Comparison of ENCODE assay signal across 9 cellular contexts in the genomic region with DNA sequence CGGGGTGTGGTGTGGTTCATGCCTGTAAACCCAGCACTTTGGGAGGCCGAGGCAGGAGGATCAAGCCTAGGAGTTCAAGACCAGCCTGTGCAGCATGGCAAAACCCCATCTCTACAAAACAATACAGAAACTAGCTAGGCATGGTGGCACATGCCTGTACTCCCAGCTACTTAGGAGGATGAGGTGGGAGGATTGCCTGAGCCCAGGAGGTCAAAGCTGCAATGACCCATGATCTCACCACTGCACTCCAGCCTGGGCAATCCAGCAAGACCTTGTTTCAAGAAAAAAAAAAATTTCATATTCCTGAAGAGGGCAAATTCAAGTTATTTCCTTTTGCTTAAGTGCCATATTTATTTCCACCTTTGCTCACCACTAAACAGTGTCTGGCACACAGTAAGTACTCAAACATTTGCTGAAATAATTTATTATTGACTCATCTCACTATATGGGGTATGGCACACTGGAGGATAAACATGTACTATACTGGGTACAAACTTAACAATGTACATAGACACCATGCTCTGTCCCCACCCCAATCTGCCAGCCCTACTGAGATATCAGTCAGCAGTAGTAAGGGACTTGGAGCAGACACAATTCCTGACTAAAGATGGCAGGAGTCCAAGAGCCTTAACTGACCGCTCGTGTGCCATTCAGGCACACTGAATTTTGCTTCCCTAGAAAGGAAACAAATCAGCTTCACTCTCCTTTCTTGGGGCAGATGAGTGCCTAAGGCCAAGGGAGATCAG. TPM values are rescaled to one million over a fixed set of nuclear protein-coding genes. Genes with fewer than 3 reads are reported as not detected.
DNase-seq lines count a peak whose midpoint lies in the region; ATAC-seq and TF ChIP-seq lines count a peak whose summit lies in the region.
"Had no signal": no experiment of that assay in that cellular context is flagged by ENCODE, and none has a peak within 500 bp of the region (broad histone marks: within the 10 kb centered on the region; RNA-seq: fewer than 3 reads in every experiment).

No MANE protein-coding gene starts in this region.

- DNase-seq in GM23248 (peak; percentile 79), RWPE2 (ENCODE audit: low spot score) (no peak), foreskin fibroblast (peak; percentile 72 to 85), NCI-H1930 (lab: John Stamatoyannopoulos, UW) (no peak), NCI-H2227 treated with DMSO at 0.1 percent for 48 hours (lab: John Stamatoyannopoulos, UW) (no peak)
- no peak for DNase-seq in stimulated activated CD4-positive, alpha-beta T cell treated with anti-CD3 and anti-CD28 coated beads, Interleukin-12 subunit alpha, Interleukin-12 subunit beta, amount 100 ng/mL, for 4 hours
- DNase-seq: NCI-H2171 had no signal

- no peak overlapping the region for H2AFZ ChIP-seq in GM23248

- no peaks in the 10 kb centered on the region for H3K27me3 ChIP-seq in GM23248 (replicated peaks; ENCODE audit: insufficient read depth)
- H3K27me3 ChIP-seq in RWPE2 (ENCODE audit: insufficient read depth, poor library complexity, severe bottlenecking), result no peaks in the 10 kb centered on the region
- no peaks in the 10 kb centered on the region for H3K27me3 ChIP-seq in rectal smooth muscle tissue (ENCODE audit: control insufficient read depth, insufficient read depth, low read length)

- peaks cover 58% of the 10 kb centered on the region for H3K79me2 ChIP-seq in GM23248 (ENCODE audit: insufficient read depth)

- H3K9ac ChIP-seq in GM23248 (no peak overlapping the region), rectal smooth muscle tissue (ENCODE audit: low read length) (no peak overlapping the region)

- H3K27ac ChIP-seq in GM23248 (peak overlapping the region; percentile 42), RWPE2 (ENCODE audit: poor library complexity, severe bottlenecking) (peak overlapping the region; percentile 69), rectal smooth muscle tissue (ENCODE audit: low read depth, low read length) (peak overlapping the region; percentile 68)

- H3F3A ChIP-seq in GM23248 (ENCODE audit: insufficient read depth), result peaks cover 31% of the 10 kb centered on the region; the same call in 1 of the 2 replicates

- H3K4me1 ChIP-seq in GM23248 (ENCODE audit: insufficient read depth) (peaks cover 13% of the 10 kb centered on the region), RWPE2 (ENCODE audit: insufficient read depth, poor library complexity, severe bottlenecking) (peaks cover 26% of the 10 kb centered on the region), rectal smooth muscle tissue (ENCODE audit: control insufficient read depth, insufficient read depth, low read length) (peaks cover 4% of the 10 kb centered on the region)

- no peaks in the 10 kb centered on the region for H3K9me2 ChIP-seq in GM23248 (ENCODE audit: insufficient read depth)

- no peak overlapping the region for H3K4me3 ChIP-seq in GM23248
- no peak overlapping the region for H3K4me3 ChIP-seq in RWPE2 (ENCODE audit: severe bottlenecking)
- no peak overlapping the region for H3K4me3 ChIP-seq in foreskin fibroblast (ENCODE audit: low read depth in 1 of 2, low read length in 2 of 2)
- no peak overlapping the region for H3K4me3 ChIP-seq in rectal smooth muscle tissue (ENCODE audit: low read length)

- H3K9me3 ChIP-seq in GM23248 (ENCODE audit: low read depth), result no peaks in the 10 kb centered on the region
- no peaks in the 10 kb centered on the region for H3K9me3 ChIP-seq in RWPE2 (ENCODE audit: severe bottlenecking)

- WGBS in GM23248 (ENCODE audit: low coverage in 1 of 2, low lambda C conversion rate in 2 of 2, missing lambda C conversion rate in 2 of 2), 2 experiments, result 50 to 56% methylated on average over 4 of the region's 4 CpGs

- peak overlapping the region; percentile 8 for H3K4me2 ChIP-seq in GM23248 (ENCODE audit: unreplicated experiment)

- ATAC-seq in RWPE2 (ENCODE audit: low read depth), result peak; percentile 93
- no peak for ATAC-seq in HG03378 (IDR thresholded peaks at IDR 0.05; ENCODE audit: unreplicated experiment)

- H4K20me1 ChIP-seq in GM23248 (ENCODE audit: insufficient read depth), result no peaks in the 10 kb centered on the region

- in situ Hi-C loops in GM23248 (cut with MboI), result no loop called here

- TF ChIP-seq CTCF in RWPE2 (IDR thresholded peaks at IDR 0.05; ENCODE audit: poor library complexity, severe bottlenecking) (no peak), foreskin fibroblast (IDR thresholded peaks at IDR 0.05; ENCODE audit: low read depth, low read length) (no peak)

- peaks cover 36% of the 10 kb centered on the region for H3K36me3 ChIP-seq in GM23248 (ENCODE audit: low read depth)
- peaks cover 70% of the 10 kb centered on the region for H3K36me3 ChIP-seq in RWPE2 (ENCODE audit: low read depth)
- peaks cover 9% of the 10 kb centered on the region for H3K36me3 ChIP-seq in rectal smooth muscle tissue (ENCODE audit: control insufficient read depth, insufficient read depth, low read length)

RNA-seq across cellular contexts. Expression of gene MEAF6, which starts 15.5 kb away (rescaled TPM):
- total RNA-seq in GM23248 (2014; rRNA removed; shearing (Covaris generic)), result 116 and 117 TPM in 2 replicates
- 96.2 and 99.5 TPM in 2 replicates for polyA plus RNA-seq in GM23248 (2016; fragmentation: Nextera tagmentation; extraction: Ambion mirVana)

RNA-seq across cellular contexts. Expression of gene ZC3H12A, which starts 24.7 kb away (rescaled TPM):
- total RNA-seq in GM23248 (2014; rRNA removed; shearing (Covaris generic)), result 8.9 and 9.2 TPM in 2 replicates
- polyA plus RNA-seq in GM23248 (2016; fragmentation: Nextera tagmentation; extraction: Ambion mirVana), result 5.0 and 7.1 TPM in 2 replicates

RNA-seq across cellular contexts. Expression of gene SNIP1, which starts 55.0 kb away (rescaled TPM):
- total RNA-seq in GM23248 (2014; rRNA removed; shearing (Covaris generic)), result 12.3 and 12.4 TPM in 2 replicates
- 7.4 and 9.8 TPM in 2 replicates for polyA plus RNA-seq in GM23248 (2016; fragmentation: Nextera tagmentation; extraction: Ambion mirVana)

RNA-seq across cellular contexts. Expression of gene DNALI1, which starts 57.7 kb away (rescaled TPM):
- 0.32 and 0.63 TPM in 2 replicates for total RNA-seq in GM23248 (2014; rRNA removed; shearing (Covaris generic))
- 1.2 and 2.1 TPM in 2 replicates for polyA plus RNA-seq in GM23248 (2016; fragmentation: Nextera tagmentation; extraction: Ambion mirVana)

Comparison
In these comparisons a context has a peak if more than half of its experiments do, and no peak if none do; other contexts are left out.
1. DNase-seq: peak in GM23248 (single experiment) and foreskin fibroblast (2 of 2); none in RWPE2 (single experiment), NCI-H1930 (0 of 2), stimulated activated CD4-positive, alpha-beta T cell treated with anti-CD3 and anti-CD28 coated beads, Interleukin-12 subunit alpha, Interleukin-12 subunit beta, amount 100 ng/mL, for 4 hours (single experiment) and NCI-H2227 treated with DMSO at 0.1 percent for 48 hours (single experiment).
2. Peak in every context shown above with its lines, with median percentiles within 50 percentile points of each other: H3K27ac ChIP-seq.